Comparison of ENCODE assay signal across 11 cellular contexts in the genomic region with DNA sequence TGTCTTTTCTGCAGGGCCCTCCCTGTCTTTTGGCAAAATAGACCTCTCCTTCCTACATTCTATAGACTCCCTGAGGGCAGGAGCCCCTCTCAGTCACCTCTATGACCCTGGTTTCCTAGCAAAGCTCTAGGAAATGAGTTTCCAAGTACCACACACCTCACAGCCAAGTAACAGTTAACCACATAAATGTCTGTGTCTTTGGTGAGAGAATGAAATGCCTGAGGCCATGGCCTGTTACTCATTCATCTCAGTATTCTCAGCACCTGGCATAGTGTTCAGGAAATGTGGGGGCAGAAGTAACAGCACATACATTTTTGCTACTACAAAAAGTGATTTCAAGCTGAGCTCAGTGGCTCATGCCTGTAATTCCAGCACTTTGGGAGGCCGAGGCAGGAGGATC. TPM values are rescaled to one million over a fixed set of nuclear protein-coding genes. Genes with fewer than 3 reads are reported as not detected.
DNase-seq lines count a peak whose midpoint lies in the region; ATAC-seq and TF ChIP-seq lines count a peak whose summit lies in the region.
"Had no signal": no experiment of that assay in that cellular context is flagged by ENCODE, and none has a peak within 500 bp of the region (broad histone marks: within the 10 kb centered on the region; RNA-seq: fewer than 3 reads in every experiment).

No MANE protein-coding gene starts in this region.

- peak; percentile 82 for DNase-seq in activated CD4-positive, alpha-beta T cell treated with anti-CD3 and anti-CD28 coated beads, Interleukin-2, amount 10 ng/mL, durations not matched to agents 24 days and 14 days
- DNase-seq in activated CD4-positive, alpha-beta T cell treated with anti-CD3 and anti-CD28 coated beads for 1 hour = no peak
- DNase-seq in RWPE2 (ENCODE audit: low spot score) = no peak
- peak; percentile 97 for DNase-seq in epithelial cell of esophagus (ENCODE audit: low read depth)
- DNase-seq in stimulated activated CD4-positive, alpha-beta T cell treated with anti-CD3 and anti-CD28 coated beads, Interleukin-4, amount 100 ng/mL, for 24 hours = peak; percentile 17
- no peak for DNase-seq in mesothelial cell of epicardium (ENCODE audit: low spot score in 2 of 2, unreplicated experiment in 2 of 2)
- no peak for DNase-seq in SHP77 treated with DMSO at 0.1 percent for 48 hours (lab: John Stamatoyannopoulos, UW)
- DNase-seq: left cardiac atrium, NCI-H187 treated with DMSO at 0.1 percent for 48 hours had no signal

- peaks cover 4% of the 10 kb centered on the region for H3K9me3 Mint-ChIP-seq in activated CD4-positive, alpha-beta T cell treated with anti-CD3 and anti-CD28 coated beads, Interleukin-2, amount 10 ng/mL, durations not matched to agents 24 days and 14 days
- no peaks in the 10 kb centered on the region for H3K9me3 Mint-ChIP-seq in mesothelial cell of epicardium
- H3K9me3 Mint-ChIP-seq: central memory CD8-positive, alpha-beta T cell had no signal

- H3K4me3 ChIP-seq in RWPE2 (ENCODE audit: severe bottlenecking) = no peak overlapping the region
- H3K4me3 ChIP-seq in epithelial cell of esophagus (ENCODE audit: low read length) = no peak overlapping the region

- H3K36me3 ChIP-seq in RWPE2 (ENCODE audit: low read depth) = peaks cover 66% of the 10 kb centered on the region

- TF ChIP-seq CTCF in RWPE2 (IDR thresholded peaks at IDR 0.05; ENCODE audit: poor library complexity, severe bottlenecking) (no peak), epithelial cell of esophagus (IDR thresholded peaks at IDR 0.05; ENCODE audit: insufficient read depth, low read depth, low read length, missing control alignments) (no peak), mesothelial cell of epicardium (IDR thresholded peaks at IDR 0.05; ENCODE audit: unreplicated experiment) (no peak)

- no peaks in the 10 kb centered on the region for H3K9me3 ChIP-seq in RWPE2 (ENCODE audit: severe bottlenecking)

- H3K27me3 ChIP-seq in RWPE2 (ENCODE audit: insufficient read depth, poor library complexity, severe bottlenecking) = no peaks in the 10 kb centered on the region

- H3K27me3 Mint-ChIP-seq in activated CD4-positive, alpha-beta T cell treated with anti-CD3 and anti-CD28 coated beads, Interleukin-2, amount 10 ng/mL, durations not matched to agents 24 days and 14 days = no peaks in the 10 kb centered on the region
- H3K27me3 Mint-ChIP-seq in mesothelial cell of epicardium (ENCODE audit: low read depth) = no peaks in the 10 kb centered on the region
- H3K27me3 Mint-ChIP-seq: central memory CD8-positive, alpha-beta T cell had no signal

- H3K4me1 Mint-ChIP-seq in activated CD4-positive, alpha-beta T cell treated with anti-CD3 and anti-CD28 coated beads, Interleukin-2, amount 10 ng/mL, durations not matched to agents 24 days and 14 days = peaks cover 41% of the 10 kb centered on the region
- peaks cover 3% of the 10 kb centered on the region for H3K4me1 Mint-ChIP-seq in mesothelial cell of epicardium
- H3K4me1 Mint-ChIP-seq: central memory CD8-positive, alpha-beta T cell had no signal

- peak overlapping the region; percentile 59 for H3K27ac ChIP-seq in RWPE2 (ENCODE audit: poor library complexity, severe bottlenecking)

- H3K36me3 Mint-ChIP-seq in activated CD4-positive, alpha-beta T cell treated with anti-CD3 and anti-CD28 coated beads, Interleukin-2, amount 10 ng/mL, durations not matched to agents 24 days and 14 days (ENCODE audit: low read depth) = peaks cover 35% of the 10 kb centered on the region
- peaks cover 24% of the 10 kb centered on the region for H3K36me3 Mint-ChIP-seq in mesothelial cell of epicardium

- peak overlapping the region; percentile 94 for H3K27ac Mint-ChIP-seq in activated CD4-positive, alpha-beta T cell treated with anti-CD3 and anti-CD28 coated beads, Interleukin-2, amount 10 ng/mL, durations not matched to agents 24 days and 14 days
- no peak overlapping the region for H3K27ac Mint-ChIP-seq in mesothelial cell of epicardium

- intact Hi-C loops in activated CD4-positive, alpha-beta T cell treated with anti-CD3 and anti-CD28 coated beads, Interleukin-2, amount 10 ng/mL, durations not matched to agents 24 days and 14 days (cut with micrococcal nuclease) = loop anchor here (1.0 to 2.0 kb wide), 2 partner anchors 21 to 62 kb away; partner anchors contain the start of genes RFT1 and SFMBT1

- ATAC-seq in RWPE2 (ENCODE audit: low read depth) = peak; percentile 92
- no peak for ATAC-seq in GM21390 (IDR thresholded peaks at IDR 0.05; ENCODE audit: unreplicated experiment)
- ATAC-seq: left cardiac atrium had no signal

- peak overlapping the region; percentile 73 for H3K4me3 Mint-ChIP-seq in activated CD4-positive, alpha-beta T cell treated with anti-CD3 and anti-CD28 coated beads, Interleukin-2, amount 10 ng/mL, durations not matched to agents 24 days and 14 days
- no peak overlapping the region for H3K4me3 Mint-ChIP-seq in mesothelial cell of epicardium
- H3K4me3 Mint-ChIP-seq: central memory CD8-positive, alpha-beta T cell had no signal

- H3K4me1 ChIP-seq in RWPE2 (ENCODE audit: insufficient read depth, poor library complexity, severe bottlenecking) = peaks cover 17% of the 10 kb centered on the region

RNA-seq across cellular contexts. Expression of gene RFT1, which starts 21.0 kb away (rescaled TPM):
- total RNA-seq in activated CD4-positive, alpha-beta T cell treated with anti-CD3 and anti-CD28 coated beads, Interleukin-2, amount 10 ng/mL, durations not matched to agents 24 days and 14 days = 47.4 and 47.6 TPM in 2 replicates
- 27.7 to 30.4 TPM (median 28.3 TPM) in 3 replicates for total RNA-seq in mesothelial cell of epicardium

RNA-seq across cellular contexts. Expression of gene PRKCD, which starts 51.8 kb away (rescaled TPM):
- total RNA-seq in activated CD4-positive, alpha-beta T cell treated with anti-CD3 and anti-CD28 coated beads, Interleukin-2, amount 10 ng/mL, durations not matched to agents 24 days and 14 days = 28.1 and 28.8 TPM in 2 replicates
- 15.2 to 17.0 TPM (median 16.1 TPM) in 3 replicates for total RNA-seq in mesothelial cell of epicardium

Comparison
In these comparisons a context has a peak if more than half of its experiments do, and no peak if none do; other contexts are left out.
1. DNase-seq: peak in activated CD4-positive, alpha-beta T cell treated with anti-CD3 and anti-CD28 coated beads, Interleukin-2, amount 10 ng/mL, durations not matched to agents 24 days and 14 days (single experiment), epithelial cell of esophagus (single experiment) and stimulated activated CD4-positive, alpha-beta T cell treated with anti-CD3 and anti-CD28 coated beads, Interleukin-4, amount 100 ng/mL, for 24 hours (single experiment); none in activated CD4-positive, alpha-beta T cell treated with anti-CD3 and anti-CD28 coated beads for 1 hour (single experiment), RWPE2 (single experiment), mesothelial cell of epicardium (0 of 2) and SHP77 treated with DMSO at 0.1 percent for 48 hours (single experiment).